ENCODE assay signal across 20 cellular contexts in the genomic region with DNA sequence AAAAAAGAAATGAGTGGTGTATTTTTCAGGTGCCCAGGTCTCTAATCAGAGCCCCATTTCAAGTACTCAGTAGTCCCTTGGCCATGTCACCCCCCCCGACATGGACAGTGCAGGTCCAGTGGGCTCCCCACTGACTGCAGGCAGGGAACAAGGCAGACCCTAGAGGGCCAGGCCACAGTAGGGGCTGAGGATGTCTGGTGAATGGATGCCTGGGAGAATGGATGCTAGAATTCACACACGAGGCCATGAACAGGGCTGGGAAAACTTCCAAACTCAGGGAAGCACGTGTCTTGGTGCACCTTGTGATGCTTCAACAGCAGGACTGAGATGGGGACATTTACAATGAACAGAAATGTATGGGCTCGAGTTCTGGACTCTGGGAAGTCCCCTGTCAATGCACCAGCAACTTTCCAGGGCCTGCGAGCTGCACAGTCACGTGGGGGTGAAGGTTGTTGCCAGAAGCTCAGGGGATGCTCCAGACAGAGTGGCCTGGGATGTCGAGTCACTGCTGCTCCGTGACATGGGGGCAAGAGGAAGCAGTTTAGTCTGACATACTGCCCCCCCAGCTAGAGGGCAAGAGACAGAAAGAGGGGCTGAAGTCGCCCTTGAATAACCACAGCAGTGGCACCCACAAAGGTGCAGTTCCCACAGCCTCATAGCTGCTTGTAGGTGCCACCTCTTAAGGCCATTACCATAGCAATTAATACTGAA. TPM values are rescaled to one million over a fixed set of nuclear protein-coding genes. Genes with fewer than 3 reads are reported as not detected.
DNase-seq lines count a peak whose midpoint lies in the region; ATAC-seq and TF ChIP-seq lines count a peak whose summit lies in the region.
"Had no signal": no experiment of that assay in that cellular context is flagged by ENCODE, and none has a peak within 500 bp of the region (broad histone marks: within the 10 kb centered on the region; RNA-seq: fewer than 3 reads in every experiment).

No MANE protein-coding gene starts in this region.

- H3K36me3 Mint-ChIP-seq in stimulated activated naive CD8-positive, alpha-beta T cell treated with anti-CD3 and anti-CD28 coated beads, Interleukin-15, Interleukin-2, amounts not matched to agents 100 ng/mL and 50 ng/mL, for 24 hours (ENCODE audit: low read depth) = peaks cover 43% of the 10 kb centered on the region
- H3K36me3 Mint-ChIP-seq in activated CD4-positive, alpha-beta memory T cell treated with anti-CD3 and anti-CD28 coated beads for 36 hours = peaks cover 23% of the 10 kb centered on the region
- peaks cover 25 to 30% (median 30%) of the 10 kb centered on the region in 3 donors for H3K36me3 Mint-ChIP-seq in immature natural killer cell

- no TSS peak for BruUV-seq in A673 (replicated peaks; lab: Mats Ljungman, UMichigan)

- H3K36me3 ChIP-seq in upper lobe of left lung (peaks cover 0 to 18% (median 2%) of the 10 kb centered on the region in 4 donors), A673 (ENCODE audit: insufficient read depth, low read length, poor library complexity, severe bottlenecking) (no peaks in the 10 kb centered on the region)

- peak overlapping the region; percentile 83 for H3K27ac Mint-ChIP-seq in stimulated activated naive CD8-positive, alpha-beta T cell treated with anti-CD3 and anti-CD28 coated beads, Interleukin-15, Interleukin-2, amounts not matched to agents 100 ng/mL and 50 ng/mL, for 24 hours
- peak overlapping the region; percentile 39 for H3K27ac Mint-ChIP-seq in activated CD4-positive, alpha-beta memory T cell treated with anti-CD3 and anti-CD28 coated beads for 36 hours
- H3K27ac Mint-ChIP-seq in immature natural killer cell = peak overlapping the region; percentile 93 to 99 (median 98)

- ATAC-seq in stimulated activated naive CD8-positive, alpha-beta T cell treated with anti-CD3 and anti-CD28 coated beads, Interleukin-15, Interleukin-2, amounts not matched to agents 100 U/mL and 50 U/mL, for 24 hours = no peak
- ATAC-seq in upper lobe of left lung (ENCODE audit: low FRiP score in 2 of 2) = no peak
- ATAC-seq in GM18873 (IDR thresholded peaks at IDR 0.05; ENCODE audit: low FRiP score, unreplicated experiment) = no peak
- no peak for ATAC-seq in left lobe of liver
- ATAC-seq: heart left ventricle, HepG2, SK-N-SH treated with all-trans-retinoic acid at 6 μM for 48 hours had no signal

- H3K27ac ChIP-seq in upper lobe of left lung (no peak overlapping the region), A673 (ENCODE audit: low read depth, low read length, poor library complexity, severe bottlenecking) (no peak overlapping the region)
- H3K27ac ChIP-seq: heart left ventricle, neutrophil, PC-9 had no signal

- no peak overlapping the region for H3K4me3 ChIP-seq in upper lobe of left lung
- H3K4me3 ChIP-seq in A673 (ENCODE audit: low read depth, low read length, poor library complexity, severe bottlenecking) = no peak overlapping the region
- H3K4me3 ChIP-seq: PC-9 had no signal

- H3K4me1 ChIP-seq in upper lobe of left lung (peaks cover 6 to 13% (median 11%) of the 10 kb centered on the region in 4 donors), A673 (ENCODE audit: insufficient read depth, low read length, poor library complexity, severe bottlenecking) (peaks cover 8% of the 10 kb centered on the region)

- intact Hi-C loops in activated CD4-positive, alpha-beta memory T cell treated with anti-CD3 and anti-CD28 coated beads for 36 hours (cut with micrococcal nuclease) = loop anchor here (5.0 kb wide), 1 partner anchor 37 kb away; no protein-coding TSS in a partner anchor
- intact Hi-C loops in A673 (cut with micrococcal nuclease; ENCODE audit: unreplicated experiment) = no loop called here

- no peaks in the 10 kb centered on the region for H3K9me3 Mint-ChIP-seq in stimulated activated naive CD8-positive, alpha-beta T cell treated with anti-CD3 and anti-CD28 coated beads, Interleukin-15, Interleukin-2, amounts not matched to agents 100 ng/mL and 50 ng/mL, for 24 hours
- no peaks in the 10 kb centered on the region for H3K9me3 Mint-ChIP-seq in activated CD4-positive, alpha-beta memory T cell treated with anti-CD3 and anti-CD28 coated beads for 36 hours
- H3K9me3 Mint-ChIP-seq in immature natural killer cell = no peaks in the 10 kb centered on the region

- H3K27me3 ChIP-seq in upper lobe of left lung (no peaks in the 10 kb centered on the region), A673 (replicated peaks; ENCODE audit: insufficient read depth, low read depth, low read length, poor library complexity) (no peaks in the 10 kb centered on the region)
- H3K27me3 ChIP-seq: heart left ventricle, neutrophil had no signal

- TF ChIP-seq EP300 in upper lobe of left lung (IDR thresholded peaks at IDR 0.05) = no peak

- H3K27me3 Mint-ChIP-seq in stimulated activated naive CD8-positive, alpha-beta T cell treated with anti-CD3 and anti-CD28 coated beads, Interleukin-15, Interleukin-2, amounts not matched to agents 100 ng/mL and 50 ng/mL, for 24 hours = no peaks in the 10 kb centered on the region
- H3K27me3 Mint-ChIP-seq in activated CD4-positive, alpha-beta memory T cell treated with anti-CD3 and anti-CD28 coated beads for 36 hours = no peaks in the 10 kb centered on the region
- H3K27me3 Mint-ChIP-seq in immature natural killer cell (ENCODE audit: low read depth in 3 of 3) = peaks cover 12 to 33% (median 27%) of the 10 kb centered on the region in 3 donors

- no peak for TF ChIP-seq POLR2A in upper lobe of left lung (IDR thresholded peaks at IDR 0.05)

- H3K4me3 Mint-ChIP-seq in stimulated activated naive CD8-positive, alpha-beta T cell treated with anti-CD3 and anti-CD28 coated beads, Interleukin-15, Interleukin-2, amounts not matched to agents 100 ng/mL and 50 ng/mL, for 24 hours = peak overlapping the region; percentile 67
- H3K4me3 Mint-ChIP-seq in activated CD4-positive, alpha-beta memory T cell treated with anti-CD3 and anti-CD28 coated beads for 36 hours = peak overlapping the region; percentile 13
- peak overlapping the region; percentile 78 to 97 (median 94) for H3K4me3 Mint-ChIP-seq in immature natural killer cell

- H3K4me1 Mint-ChIP-seq in stimulated activated naive CD8-positive, alpha-beta T cell treated with anti-CD3 and anti-CD28 coated beads, Interleukin-15, Interleukin-2, amounts not matched to agents 100 ng/mL and 50 ng/mL, for 24 hours (ENCODE audit: low read depth) = peaks cover 67% of the 10 kb centered on the region
- H3K4me1 Mint-ChIP-seq in activated CD4-positive, alpha-beta memory T cell treated with anti-CD3 and anti-CD28 coated beads for 36 hours (ENCODE audit: low read depth) = peaks cover 50% of the 10 kb centered on the region
- H3K4me1 Mint-ChIP-seq in immature natural killer cell = peaks cover 77 to 81% of the 10 kb centered on the region in 2 donors

- DNase-seq in stimulated activated naive CD8-positive, alpha-beta T cell treated with anti-CD3 and anti-CD28 coated beads, Interleukin-15, Interleukin-2, amounts not matched to agents 100 U/mL and 50 U/mL, for 24 hours = no peak
- no peak for DNase-seq in activated CD4-positive, alpha-beta memory T cell treated with anti-CD3 and anti-CD28 coated beads for 36 hours
- DNase-seq in immature natural killer cell (peak; percentile 84 to 87 (median 86)), upper lobe of left lung (no peak), A673 (ENCODE audit: low spot score) (no peak), left lobe of liver (ENCODE audit: low spot score) (no peak)
- DNase-seq: Calu3; caudate nucleus; effector CD8-positive, alpha-beta T cell; heart left ventricle; MM.1S; NCI-H1694 treated with DMSO at 0.1 percent for 48 hours; PC-9; substantia nigra had no signal

- 81 to 85% methylated on average over 9 of the region's 9 CpGs for WGBS in upper lobe of left lung, 2 donors

- POLR2A ChIA-PET in activated CD4-positive, alpha-beta memory T cell treated with anti-CD3 and anti-CD28 coated beads for 36 hours (lab: Charles Lee) = no interaction called here
- POLR2A ChIA-PET in A673 (lab: Charles Lee; ENCODE audit: low non-redundant PET) = no interaction called here

- no peaks in the 10 kb centered on the region for H3K9me3 ChIP-seq in upper lobe of left lung
- H3K9me3 ChIP-seq in A673 (ENCODE audit: low read depth, low read length, poor library complexity, severe bottlenecking) = no peaks in the 10 kb centered on the region
- H3K9me3 ChIP-seq: heart left ventricle, neutrophil had no signal

- CTCF ChIA-PET in activated CD4-positive, alpha-beta memory T cell treated with anti-CD3 and anti-CD28 coated beads for 36 hours (lab: Charles Lee) = interaction anchor here (1.0 kb wide), 2 partner anchors 211 to 311 kb away, joined by 3 to 4 read pairs; no protein-coding TSS in a partner anchor
- CTCF ChIA-PET in A673 (lab: Charles Lee) = interaction anchor here (0.6 kb wide), 1 partner anchor 65 kb away, joined by 3 read pairs; no protein-coding TSS in a partner anchor

- TF ChIP-seq CTCF in upper lobe of left lung (IDR thresholded peaks at IDR 0.05) = no peak
- TF ChIP-seq CTCF in A673 (conservative IDR thresholded peaks at IDR 0.05; ENCODE audit: low read depth, low read length) = no peak

RNA-seq across cellular contexts. Expression of a gene that starts 3.1 kb away (rescaled TPM):
- total RNA-seq in activated CD4-positive, alpha-beta memory T cell treated with anti-CD3 and anti-CD28 coated beads for 36 hours = 100 to 1,000 TPM; 106 to 108 TPM
- polyA plus RNA-seq in immature natural killer cell = 100 to 1,000 TPM; 494 to 885 (median 545) TPM
- total RNA-seq in upper lobe of left lung = 10 to 100 TPM; 10.2 to 38.8 (median 15.8) TPM
- 2.5 and 3.2 TPM in 2 replicates for total RNA-seq in A673 (2021)
- 1.3 TPM for total RNA-seq in left lobe of liver

RNA-seq across cellular contexts. Expression of a gene that starts 16.8 kb away (rescaled TPM):
- 10 to 100 TPM; 23.6 to 25.3 TPM for total RNA-seq in activated CD4-positive, alpha-beta memory T cell treated with anti-CD3 and anti-CD28 coated beads for 36 hours
- 10 to 100 TPM; 16.7 to 22.2 (median 21.7) TPM for polyA plus RNA-seq in immature natural killer cell
- total RNA-seq in upper lobe of left lung = 1 to 10 TPM in 3 of 6 donors, under 1 TPM in 3; 0.78 to 4.2 (median 1.0) TPM
- not detected in 2 replicates for total RNA-seq in A673 (2021)
- not detected for total RNA-seq in left lobe of liver
- total RNA-seq: Calu3, NCI-H460 had no signal

RNA-seq across cellular contexts. Expression of a gene that starts 39.5 kb away (rescaled TPM):
- 10 to 100 TPM; 33.4 to 34.9 TPM for total RNA-seq in activated CD4-positive, alpha-beta memory T cell treated with anti-CD3 and anti-CD28 coated beads for 36 hours
- polyA plus RNA-seq in immature natural killer cell = 10 to 100 TPM in 2 of 3 donors, 1 to 10 TPM in 1; 9.0 to 43.0 (median 16.8) TPM
- total RNA-seq in upper lobe of left lung (10 to 100 TPM in 2 of 6 donors, 1 to 10 TPM in 4; 4.0 to 12.0 (median 6.5) TPM), A673 (2021) (4.5 and 6.6 TPM in 2 replicates), left lobe of liver (3.1 TPM)

RNA-seq across cellular contexts. Expression of a gene that starts 59.3 kb away (rescaled TPM):
- 10 to 100 TPM; 54.1 to 54.5 TPM for total RNA-seq in activated CD4-positive, alpha-beta memory T cell treated with anti-CD3 and anti-CD28 coated beads for 36 hours
- polyA plus RNA-seq in immature natural killer cell = 10 to 100 TPM in 2 of 3 donors, 1 to 10 TPM in 1; 3.9 to 25.3 (median 15.4) TPM
- total RNA-seq in upper lobe of left lung (1 to 10 TPM; 1.2 to 5.8 (median 3.6) TPM), A673 (2021) (3.1 and 4.7 TPM in 2 replicates), left lobe of liver (0.83 TPM)

Comparison
In these comparisons a context has a peak if more than half of its experiments do, and no peak if none do; other contexts are left out.
1. H3K27ac Mint-ChIP-seq: peak in every context shown above with its lines; median percentile 98 in immature natural killer cell; 83 in stimulated activated naive CD8-positive, alpha-beta T cell treated with anti-CD3 and anti-CD28 coated beads, Interleukin-15, Interleukin-2, amounts not matched to agents 100 ng/mL and 50 ng/mL, for 24 hours; 39 in activated CD4-positive, alpha-beta memory T cell treated with anti-CD3 and anti-CD28 coated beads for 36 hours.
2. H3K4me3 Mint-ChIP-seq: peak in every context shown above with its lines; median percentile 94 in immature natural killer cell; 67 in stimulated activated naive CD8-positive, alpha-beta T cell treated with anti-CD3 and anti-CD28 coated beads, Interleukin-15, Interleukin-2, amounts not matched to agents 100 ng/mL and 50 ng/mL, for 24 hours; 13 in activated CD4-positive, alpha-beta memory T cell treated with anti-CD3 and anti-CD28 coated beads for 36 hours.
3. DNase-seq: peak in immature natural killer cell (3 of 3); none in stimulated activated naive CD8-positive, alpha-beta T cell treated with anti-CD3 and anti-CD28 coated beads, Interleukin-15, Interleukin-2, amounts not matched to agents 100 U/mL and 50 U/mL, for 24 hours (single experiment), activated CD4-positive, alpha-beta memory T cell treated with anti-CD3 and anti-CD28 coated beads for 36 hours (single experiment), upper lobe of left lung (0 of 2), A673 (single experiment) and left lobe of liver (single experiment).
4. RNA of a gene that starts 16.8 kb away (total RNA-seq): 23.6 to 25.3 TPM in activated CD4-positive, alpha-beta memory T cell treated with anti-CD3 and anti-CD28 coated beads for 36 hours; 0.78 to 4.2 TPM in upper lobe of left lung, not detected in left lobe of liver (single experiment) and not detected in A673; every median in the first group is over 4 times any median in the second.